ENCODE assay signal across 8 cellular contexts in the genomic region with DNA sequence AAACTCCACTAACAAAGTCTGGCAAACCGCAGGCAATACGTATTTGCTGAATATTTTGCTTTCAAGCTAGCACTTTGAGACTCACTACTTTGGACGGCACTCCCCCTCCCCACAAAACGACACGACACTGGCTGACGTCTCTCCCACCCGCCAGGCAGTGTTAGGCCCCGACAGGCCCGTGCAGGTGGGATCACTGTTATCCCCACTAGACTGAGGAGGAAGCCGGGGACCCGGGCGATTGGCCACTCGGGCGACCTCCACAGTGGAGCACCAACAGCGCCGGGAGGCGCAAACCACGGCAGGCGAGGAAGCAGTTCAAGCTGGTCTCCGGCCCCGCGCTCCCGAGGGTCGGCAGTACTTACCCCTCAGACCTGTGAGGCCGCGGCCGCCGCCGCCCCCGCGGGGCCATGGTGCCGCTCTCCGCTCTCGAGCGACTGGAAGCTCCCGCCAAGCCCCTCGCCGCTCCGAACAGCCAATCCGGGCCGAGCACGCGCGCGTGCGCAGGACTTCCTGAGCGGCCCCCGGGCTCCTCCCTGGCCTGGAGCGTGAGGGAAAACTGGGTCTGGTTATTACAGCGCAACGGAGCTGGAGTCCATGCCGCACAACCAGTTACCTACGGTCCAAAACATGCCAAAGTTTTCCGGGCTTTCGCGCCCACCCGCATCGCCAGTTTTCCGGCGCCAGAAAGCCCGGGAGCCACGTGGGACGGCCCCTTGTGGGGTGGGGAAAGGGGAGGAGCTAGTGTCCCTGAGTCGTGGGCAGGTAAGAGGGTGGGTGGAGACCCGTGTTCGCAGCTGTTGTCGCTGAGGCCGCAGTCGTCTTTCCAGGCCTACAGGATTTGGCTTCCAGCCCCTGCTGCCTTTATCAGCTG. TPM values are rescaled to one million over a fixed set of nuclear protein-coding genes. Genes with fewer than 3 reads are reported as not detected.
A peak's percentile ranks its signal among the peaks of the same experiment; 100 is the strongest.
DNase-seq lines count a peak whose midpoint lies in the region; ATAC-seq and TF ChIP-seq lines count a peak whose summit lies in the region.

A gene with protein sequence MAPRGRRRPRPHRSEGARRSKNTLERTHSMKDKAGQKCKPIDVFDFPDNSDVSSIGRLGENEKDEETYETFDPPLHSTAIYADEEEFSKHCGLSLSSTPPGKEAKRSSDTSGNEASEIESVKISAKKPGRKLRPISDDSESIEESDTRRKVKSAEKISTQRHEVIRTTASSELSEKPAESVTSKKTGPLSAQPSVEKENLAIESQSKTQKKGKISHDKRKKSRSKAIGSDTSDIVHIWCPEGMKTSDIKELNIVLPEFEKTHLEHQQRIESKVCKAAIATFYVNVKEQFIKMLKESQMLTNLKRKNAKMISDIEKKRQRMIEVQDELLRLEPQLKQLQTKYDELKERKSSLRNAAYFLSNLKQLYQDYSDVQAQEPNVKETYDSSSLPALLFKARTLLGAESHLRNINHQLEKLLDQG (minus strand): TSS at position 443 of the 871 bp plus-strand sequence. CDS start 34 bp downstream, at position 409.

- POLR2A ChIA-PET in CD8-positive, alpha-beta T cell (lab: Charles Lee): interaction anchor here (0.6 to 2.6 kb wide), 16 partner anchors 11 to 467 kb away, joined by 3 to 23 read pairs (median 4); a partner anchor contains a TSS

- TF ChIP-seq CTCF in CD8-positive, alpha-beta T cell (IDR thresholded peaks at IDR 0.05): no peak
- peak; percentile 1 for TF ChIP-seq CTCF in lung (IDR thresholded peaks at IDR 0.05; ENCODE audit: control extremely low read depth, extremely low read depth)

- peak within 1 kb of the TSS; percentile 2 for H3K27ac ChIP-seq in CD8-positive, alpha-beta T cell (ENCODE audit: low read depth, low read length)
- peak within 1 kb of the TSS; percentile 58 to 63 for H3K27ac ChIP-seq in lung (ENCODE audit: low read depth in 1 of 2, low read length in 1 of 2)

- peak within 1 kb of the TSS; percentile 74 for H3K4me3 ChIP-seq in CD8-positive, alpha-beta T cell (ENCODE audit: low read depth, low read length)
- peak within 1 kb of the TSS; percentile 64 for H3K4me3 ChIP-seq in lung

- 0% methylated on average over 68 to 69 of the region's 69 CpGs for WGBS in lung, 2 donors

- intact Hi-C loops in CD8-positive, alpha-beta T cell (cut with DNase I, micrococcal nuclease): loop anchor here (1.0 to 10.0 kb wide), 14 partner anchors 11 to 1289 kb away; a partner anchor contains a TSS

- no peaks in the 10 kb centered on the region for H3K27me3 ChIP-seq in CD8-positive, alpha-beta T cell (ENCODE audit: insufficient read depth, low read length)
- H3K27me3 ChIP-seq in lung (ENCODE audit: control insufficient read depth, insufficient read depth): no peaks in the 10 kb centered on the region

- ATAC-seq in CD8-positive, alpha-beta T cell: peak; percentile 95
- ATAC-seq in GM19467 (IDR thresholded peaks at IDR 0.05; ENCODE audit: unreplicated experiment) (peak; percentile 91), lung (ENCODE audit: insufficient read depth, low FRiP score) (peak; percentile 98)

- CTCF ChIA-PET in CD8-positive, alpha-beta T cell (lab: Charles Lee): interaction anchor here (0.8 to 2.6 kb wide), 5 partner anchors 10 to 473 kb away, joined by 3 to 18 read pairs (median 5); no protein-coding TSS in a partner anchor

- H3K4me1 ChIP-seq in CD8-positive, alpha-beta T cell (ENCODE audit: insufficient read depth, low read length): peaks cover 8% of the 10 kb centered on the region
- H3K4me1 ChIP-seq in lung (ENCODE audit: control insufficient read depth in 2 of 2, insufficient read depth in 2 of 2, low read length in 2 of 2): peaks cover 0 to 4% of the 10 kb centered on the region in 2 donors

- no peaks in the 10 kb centered on the region for H3K9me3 ChIP-seq in CD8-positive, alpha-beta T cell (ENCODE audit: low read length)
- H3K9me3 ChIP-seq in lung (ENCODE audit: control insufficient read depth in 2 of 2, insufficient read depth in 1 of 2, low read length in 1 of 2): no peaks in the 10 kb centered on the region

- H3K4me3 Mint-ChIP-seq in CD8-positive, alpha-beta T cell: peak within 1 kb of the TSS; percentile 87

- H3K9me3 Mint-ChIP-seq in CD8-positive, alpha-beta T cell: no peaks in the 10 kb centered on the region

- no peaks in the 10 kb centered on the region for H3K36me3 ChIP-seq in CD8-positive, alpha-beta T cell (ENCODE audit: insufficient read depth, low read length)
- H3K36me3 ChIP-seq in lung (ENCODE audit: control insufficient read depth in 2 of 2, insufficient read depth in 2 of 2, low read length in 2 of 2): no peaks in the 10 kb centered on the region

- DNase-seq in CD8-positive, alpha-beta T cell: peak; percentile 87 to 97 (median 93)
- DNase-seq in HS-27A (ENCODE audit: low read depth) (peak; percentile 81), NK-92 (lab: John Stamatoyannopoulos, UW; ENCODE audit: unreplicated experiment) (peak; percentile 57), lung (ENCODE audit: low spot score) (peak; percentile 95)
- DNase-seq in activated CD8-positive, alpha-beta memory T cell treated with anti-CD3 and anti-CD28 coated beads for 1 hour (ENCODE audit: extremely low read depth in 1 of 2, low read depth in 1 of 2): peak; percentile 82 to 91
- DNase-seq in effector CD8-positive, alpha-beta T cell (lab: John Stamatoyannopoulos, UW): peak; percentile 94
- peak; percentile 89 to 93 (median 91) for DNase-seq in stimulated activated CD4-positive, alpha-beta T cell treated with anti-CD3 and anti-CD28 coated beads, TNF-alpha, amount 100 ng/mL, for 4 hours (ENCODE audit: low read depth in 3 of 3)

- no peaks in the 10 kb centered on the region for H3K36me3 Mint-ChIP-seq in CD8-positive, alpha-beta T cell

- H3K27ac Mint-ChIP-seq in CD8-positive, alpha-beta T cell: peak within 1 kb of the TSS; percentile 84

- H3K4me1 Mint-ChIP-seq in CD8-positive, alpha-beta T cell (ENCODE audit: low read depth): peaks cover 18% of the 10 kb centered on the region

- H3K27me3 Mint-ChIP-seq in CD8-positive, alpha-beta T cell (ENCODE audit: low read depth): no peaks in the 10 kb centered on the region

RNA-seq across cellular contexts. Expression of the gene that starts here (rescaled TPM):
- 1 to 10 TPM; 3.4 TPM for total RNA-seq in CD8-positive, alpha-beta T cell
- 1 to 10 TPM; 3.6 to 8.6 TPM for total RNA-seq in lung
- polyA plus RNA-seq in lung: 10 to 100 TPM in 1 of 2 donors, 1 to 10 TPM in 1; 2.1 to 11.7 TPM

Comparison
In these comparisons a context has a peak if more than half of its experiments do, and no peak if none do; other contexts are left out.
1. Peak in every context shown above with its lines: DNase-seq, ATAC-seq, H3K4me3 ChIP-seq and H3K27ac ChIP-seq.